ENCODE assay signal across 2 cellular contexts in the genomic region with DNA sequence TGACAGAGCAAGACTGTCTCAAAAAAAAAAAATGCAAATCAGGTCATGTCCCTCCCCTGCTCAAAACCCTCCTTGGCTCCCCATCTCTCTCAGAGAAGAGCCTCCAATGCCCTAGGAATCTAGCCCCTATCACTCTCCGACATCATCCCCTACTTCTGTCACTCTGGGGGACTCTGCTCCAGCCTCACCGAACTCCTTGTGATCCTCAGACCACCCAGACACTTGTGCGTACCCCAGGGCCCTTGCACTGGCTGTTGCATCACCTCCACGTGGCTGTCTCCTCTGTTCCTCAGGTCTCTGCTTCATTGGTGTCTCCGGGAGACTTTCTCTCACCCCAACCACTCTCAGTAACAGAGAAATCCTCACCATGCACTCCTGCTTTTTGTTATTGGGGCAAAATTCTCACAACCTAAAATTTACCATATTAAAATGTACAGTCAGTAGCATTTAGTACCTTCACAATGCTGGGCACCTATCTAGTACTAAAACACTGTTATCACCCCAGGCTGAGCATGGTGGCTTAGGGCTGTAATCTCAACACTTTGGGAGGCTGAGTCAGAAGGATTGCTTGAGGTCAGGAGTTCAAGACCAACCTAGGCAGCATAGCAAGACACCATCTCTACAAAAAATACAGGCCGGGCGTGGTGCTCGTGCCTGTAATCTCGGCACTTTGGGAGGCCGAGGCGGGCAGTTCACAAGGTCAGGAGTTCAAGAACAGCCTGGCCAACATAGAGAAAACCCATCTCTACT.
TF ChIP-seq lines count a peak whose summit lies in the region.

No MANE protein-coding gene starts in this region.

TF ChIP-seq in HEK293, 187 proteins besides CTCF, POLR2A, EP300 and RAD21:
- peak; percentile 94 for TF ChIP-seq ZNF623 (tag by site-specific recombination; IDR thresholded peaks at IDR 0.05)
- TF ChIP-seq ZNF433 (tag by site-specific recombination; IDR thresholded peaks at IDR 0.05; ENCODE audit: low read depth), result no peak

TF ChIP-seq in K562, 482 proteins besides CTCF, POLR2A, EP300 and RAD21:
- no peak for TF ChIP-seq ZBTB1 (CRISPR knock-in tag; IDR thresholded peaks at IDR 0.05; ENCODE audit: borderline replicate concordance, low read depth)
- TF ChIP-seq MAFF (IDR thresholded peaks at IDR 0.05; ENCODE audit: low read length), result no peak
- TF ChIP-seq, protein P1, sequence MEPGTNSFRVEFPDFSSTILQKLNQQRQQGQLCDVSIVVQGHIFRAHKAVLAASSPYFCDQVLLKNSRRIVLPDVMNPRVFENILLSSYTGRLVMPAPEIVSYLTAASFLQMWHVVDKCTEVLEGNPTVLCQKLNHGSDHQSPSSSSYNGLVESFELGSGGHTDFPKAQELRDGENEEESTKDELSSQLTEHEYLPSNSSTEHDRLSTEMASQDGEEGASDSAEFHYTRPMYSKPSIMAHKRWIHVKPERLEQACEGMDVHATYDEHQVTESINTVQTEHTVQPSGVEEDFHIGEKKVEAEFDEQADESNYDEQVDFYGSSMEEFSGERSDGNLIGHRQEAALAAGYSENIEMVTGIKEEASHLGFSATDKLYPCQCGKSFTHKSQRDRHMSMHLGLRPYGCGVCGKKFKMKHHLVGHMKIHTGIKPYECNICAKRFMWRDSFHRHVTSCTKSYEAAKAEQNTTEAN (CRISPR knock-in tag; IDR thresholded peaks at IDR 0.05), result no peak
- TF ChIP-seq RBM25 (IDR thresholded peaks at IDR 0.05; ENCODE audit: low read depth, low read length, severe bottlenecking), result peak; percentile 62
- TF ChIP-seq ZNF24 (IDR thresholded peaks at IDR 0.05), result no peak
- TF ChIP-seq CEBPG (CRISPR knock-in tag; IDR thresholded peaks at IDR 0.05), result peak; percentile 28; the same call in 1 of the 2 replicates
- TF ChIP-seq CEBPG (tag; conservative IDR thresholded peaks at IDR 0.05 in 1 of 2, IDR thresholded peaks at IDR 0.05 in 1 of 2), result no peak
- no peak for TF ChIP-seq TCF3 (CRISPR knock-in tag; IDR thresholded peaks at IDR 0.05)
- TF ChIP-seq MTA3 (IDR thresholded peaks at IDR 0.05; ENCODE audit: borderline replicate concordance), result no peak
- TF ChIP-seq SMAD4 (CRISPR knock-in tag; conservative IDR thresholded peaks at IDR 0.05), result no peak
- TF ChIP-seq ZNF143 (CRISPR knock-in tag; IDR thresholded peaks at IDR 0.05), result no peak
- TF ChIP-seq, protein P2, sequence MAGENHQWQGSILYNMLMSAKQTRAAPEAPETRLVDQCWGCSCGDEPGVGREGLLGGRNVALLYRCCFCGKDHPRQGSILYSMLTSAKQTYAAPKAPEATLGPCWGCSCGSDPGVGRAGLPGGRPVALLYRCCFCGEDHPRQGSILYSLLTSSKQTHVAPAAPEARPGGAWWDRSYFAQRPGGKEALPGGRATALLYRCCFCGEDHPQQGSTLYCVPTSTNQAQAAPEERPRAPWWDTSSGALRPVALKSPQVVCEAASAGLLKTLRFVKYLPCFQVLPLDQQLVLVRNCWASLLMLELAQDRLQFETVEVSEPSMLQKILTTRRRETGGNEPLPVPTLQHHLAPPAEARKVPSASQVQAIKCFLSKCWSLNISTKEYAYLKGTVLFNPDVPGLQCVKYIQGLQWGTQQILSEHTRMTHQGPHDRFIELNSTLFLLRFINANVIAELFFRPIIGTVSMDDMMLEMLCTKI (IDR thresholded peaks at IDR 0.05; ENCODE audit: partially characterized antibody), result no peak
- no peak for TF ChIP-seq HOXB6 (CRISPR knock-in tag; IDR thresholded peaks at IDR 0.05; ENCODE audit: borderline replicate concordance)
- TF ChIP-seq, protein P3, sequence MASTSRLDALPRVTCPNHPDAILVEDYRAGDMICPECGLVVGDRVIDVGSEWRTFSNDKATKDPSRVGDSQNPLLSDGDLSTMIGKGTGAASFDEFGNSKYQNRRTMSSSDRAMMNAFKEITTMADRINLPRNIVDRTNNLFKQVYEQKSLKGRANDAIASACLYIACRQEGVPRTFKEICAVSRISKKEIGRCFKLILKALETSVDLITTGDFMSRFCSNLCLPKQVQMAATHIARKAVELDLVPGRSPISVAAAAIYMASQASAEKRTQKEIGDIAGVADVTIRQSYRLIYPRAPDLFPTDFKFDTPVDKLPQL (IDR thresholded peaks at IDR 0.05; ENCODE audit: extremely low read depth, insufficient read length), result no peak
- TF ChIP-seq, protein P4, sequence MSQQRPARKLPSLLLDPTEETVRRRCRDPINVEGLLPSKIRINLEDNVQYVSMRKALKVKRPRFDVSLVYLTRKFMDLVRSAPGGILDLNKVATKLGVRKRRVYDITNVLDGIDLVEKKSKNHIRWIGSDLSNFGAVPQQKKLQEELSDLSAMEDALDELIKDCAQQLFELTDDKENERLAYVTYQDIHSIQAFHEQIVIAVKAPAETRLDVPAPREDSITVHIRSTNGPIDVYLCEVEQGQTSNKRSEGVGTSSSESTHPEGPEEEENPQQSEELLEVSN (IDR thresholded peaks at IDR 0.05; ENCODE audit: borderline replicate concordance in 1 of 2, extremely low read depth in 1 of 2, insufficient read depth in 1 of 2, insufficient read length in 1 of 2, low read depth in 1 of 2, low read length in 1 of 2, poor library complexity in 1 of 2, severe bottlenecking in 1 of 2), result no peak
- peak; percentile 62 to 64; a peak in 3 of 4 replicates for TF ChIP-seq KDM1A (IDR thresholded peaks at IDR 0.05)
- TF ChIP-seq GATA2 (CRISPR knock-in tag; IDR thresholded peaks at IDR 0.05), result no peak
- TF ChIP-seq HSF4 (CRISPR knock-in tag; IDR thresholded peaks at IDR 0.05; ENCODE audit: borderline replicate concordance), result no peak
- TF ChIP-seq, protein P5, sequence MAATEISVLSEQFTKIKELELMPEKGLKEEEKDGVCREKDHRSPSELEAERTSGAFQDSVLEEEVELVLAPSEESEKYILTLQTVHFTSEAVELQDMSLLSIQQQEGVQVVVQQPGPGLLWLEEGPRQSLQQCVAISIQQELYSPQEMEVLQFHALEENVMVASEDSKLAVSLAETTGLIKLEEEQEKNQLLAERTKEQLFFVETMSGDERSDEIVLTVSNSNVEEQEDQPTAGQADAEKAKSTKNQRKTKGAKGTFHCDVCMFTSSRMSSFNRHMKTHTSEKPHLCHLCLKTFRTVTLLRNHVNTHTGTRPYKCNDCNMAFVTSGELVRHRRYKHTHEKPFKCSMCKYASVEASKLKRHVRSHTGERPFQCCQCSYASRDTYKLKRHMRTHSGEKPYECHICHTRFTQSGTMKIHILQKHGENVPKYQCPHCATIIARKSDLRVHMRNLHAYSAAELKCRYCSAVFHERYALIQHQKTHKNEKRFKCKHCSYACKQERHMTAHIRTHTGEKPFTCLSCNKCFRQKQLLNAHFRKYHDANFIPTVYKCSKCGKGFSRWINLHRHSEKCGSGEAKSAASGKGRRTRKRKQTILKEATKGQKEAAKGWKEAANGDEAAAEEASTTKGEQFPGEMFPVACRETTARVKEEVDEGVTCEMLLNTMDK (IDR thresholded peaks at IDR 0.05; ENCODE audit: borderline replicate concordance, insufficient read depth, low read depth, low read length, poor library complexity, severe bottlenecking), result no peak
- no peak for TF ChIP-seq ZNF217 (CRISPR knock-in tag; IDR thresholded peaks at IDR 0.05)
- no peak for TF ChIP-seq TCFL5 (CRISPR knock-in tag; conservative IDR thresholded peaks at IDR 0.05)
- TF ChIP-seq MYC (IDR thresholded peaks at IDR 0.05; ENCODE audit: low read depth, low read length), result 0 out of 2 replicates have a peak, but pooled peaks have one; percentile 30
- TF ChIP-seq MYC (CRISPR knock-in tag; IDR thresholded peaks at IDR 0.05; ENCODE audit: borderline replicate concordance, low read depth), result no peak
- TF ChIP-seq SMARCA5 (IDR thresholded peaks at IDR 0.05), result peak; percentile 81; the same call in 1 of the 2 replicates
- no peak for TF ChIP-seq ERF (CRISPR knock-in tag; IDR thresholded peaks at IDR 0.05)
- no peak for TF ChIP-seq ETV1 (tag; conservative IDR thresholded peaks at IDR 0.05; ENCODE audit: low read depth)
- TF ChIP-seq BCOR (IDR thresholded peaks at IDR 0.05), result peak; percentile 78; the same call in 1 of the 2 replicates
- no peak for TF ChIP-seq XRCC5 (IDR thresholded peaks at IDR 0.05; ENCODE audit: low read depth, low read length)
- no peak for TF ChIP-seq GATAD2B (IDR thresholded peaks at IDR 0.05; ENCODE audit: borderline replicate concordance)
- TF ChIP-seq PRPF4 (IDR thresholded peaks at IDR 0.05; ENCODE audit: insufficient read depth, low read depth, low read length, poor library complexity, severe bottlenecking), result no peak
- TF ChIP-seq ZNF239 (CRISPR knock-in tag; IDR thresholded peaks at IDR 0.05), result no peak
- TF ChIP-seq, protein P6, sequence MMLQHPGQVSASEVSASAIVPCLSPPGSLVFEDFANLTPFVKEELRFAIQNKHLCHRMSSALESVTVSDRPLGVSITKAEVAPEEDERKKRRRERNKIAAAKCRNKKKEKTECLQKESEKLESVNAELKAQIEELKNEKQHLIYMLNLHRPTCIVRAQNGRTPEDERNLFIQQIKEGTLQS (IDR thresholded peaks at IDR 0.05), result peak; percentile 59
- TF ChIP-seq, protein P6 (CRISPR knock-in tag; conservative IDR thresholded peaks at IDR 0.05), result no peak
- TF ChIP-seq EP400 (IDR thresholded peaks at IDR 0.05), result peak; percentile 50; the same call in 1 of the 2 replicates
- TF ChIP-seq, protein P7, sequence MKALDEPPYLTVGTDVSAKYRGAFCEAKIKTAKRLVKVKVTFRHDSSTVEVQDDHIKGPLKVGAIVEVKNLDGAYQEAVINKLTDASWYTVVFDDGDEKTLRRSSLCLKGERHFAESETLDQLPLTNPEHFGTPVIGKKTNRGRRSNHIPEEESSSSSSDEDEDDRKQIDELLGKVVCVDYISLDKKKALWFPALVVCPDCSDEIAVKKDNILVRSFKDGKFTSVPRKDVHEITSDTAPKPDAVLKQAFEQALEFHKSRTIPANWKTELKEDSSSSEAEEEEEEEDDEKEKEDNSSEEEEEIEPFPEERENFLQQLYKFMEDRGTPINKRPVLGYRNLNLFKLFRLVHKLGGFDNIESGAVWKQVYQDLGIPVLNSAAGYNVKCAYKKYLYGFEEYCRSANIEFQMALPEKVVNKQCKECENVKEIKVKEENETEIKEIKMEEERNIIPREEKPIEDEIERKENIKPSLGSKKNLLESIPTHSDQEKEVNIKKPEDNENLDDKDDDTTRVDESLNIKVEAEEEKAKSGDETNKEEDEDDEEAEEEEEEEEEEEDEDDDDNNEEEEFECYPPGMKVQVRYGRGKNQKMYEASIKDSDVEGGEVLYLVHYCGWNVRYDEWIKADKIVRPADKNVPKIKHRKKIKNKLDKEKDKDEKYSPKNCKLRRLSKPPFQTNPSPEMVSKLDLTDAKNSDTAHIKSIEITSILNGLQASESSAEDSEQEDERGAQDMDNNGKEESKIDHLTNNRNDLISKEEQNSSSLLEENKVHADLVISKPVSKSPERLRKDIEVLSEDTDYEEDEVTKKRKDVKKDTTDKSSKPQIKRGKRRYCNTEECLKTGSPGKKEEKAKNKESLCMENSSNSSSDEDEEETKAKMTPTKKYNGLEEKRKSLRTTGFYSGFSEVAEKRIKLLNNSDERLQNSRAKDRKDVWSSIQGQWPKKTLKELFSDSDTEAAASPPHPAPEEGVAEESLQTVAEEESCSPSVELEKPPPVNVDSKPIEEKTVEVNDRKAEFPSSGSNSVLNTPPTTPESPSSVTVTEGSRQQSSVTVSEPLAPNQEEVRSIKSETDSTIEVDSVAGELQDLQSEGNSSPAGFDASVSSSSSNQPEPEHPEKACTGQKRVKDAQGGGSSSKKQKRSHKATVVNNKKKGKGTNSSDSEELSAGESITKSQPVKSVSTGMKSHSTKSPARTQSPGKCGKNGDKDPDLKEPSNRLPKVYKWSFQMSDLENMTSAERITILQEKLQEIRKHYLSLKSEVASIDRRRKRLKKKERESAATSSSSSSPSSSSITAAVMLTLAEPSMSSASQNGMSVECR (CRISPR knock-in tag; IDR thresholded peaks at IDR 0.05), result no peak
- no peak for TF ChIP-seq NFYB (IDR thresholded peaks at IDR 0.05; ENCODE audit: extremely low read depth, insufficient read length)
- no peak for TF ChIP-seq BRD9 (IDR thresholded peaks at IDR 0.05; ENCODE audit: low read depth, partially characterized antibody)
- no peak for TF ChIP-seq PHTF2 (CRISPR knock-in tag; IDR thresholded peaks at IDR 0.05)
- TF ChIP-seq GATAD2A (IDR thresholded peaks at IDR 0.05), result no peak
- TF ChIP-seq, protein P8, sequence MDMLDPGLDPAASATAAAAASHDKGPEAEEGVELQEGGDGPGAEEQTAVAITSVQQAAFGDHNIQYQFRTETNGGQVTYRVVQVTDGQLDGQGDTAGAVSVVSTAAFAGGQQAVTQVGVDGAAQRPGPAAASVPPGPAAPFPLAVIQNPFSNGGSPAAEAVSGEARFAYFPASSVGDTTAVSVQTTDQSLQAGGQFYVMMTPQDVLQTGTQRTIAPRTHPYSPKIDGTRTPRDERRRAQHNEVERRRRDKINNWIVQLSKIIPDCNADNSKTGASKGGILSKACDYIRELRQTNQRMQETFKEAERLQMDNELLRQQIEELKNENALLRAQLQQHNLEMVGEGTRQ (CRISPR knock-in tag; IDR thresholded peaks at IDR 0.05), result no peak
- TF ChIP-seq RCOR1 (IDR thresholded peaks at IDR 0.05; ENCODE audit: borderline replicate concordance in 1 of 2, low read depth in 2 of 2, low read length in 2 of 2), result 0 out of 4 replicates have a peak, but pooled peaks of 1 of the 2 experiments have one; percentile 1
- peak; percentile 37; the same call in 1 of the 2 replicates for TF ChIP-seq HDAC2 (IDR thresholded peaks at IDR 0.05)
